In the genomic region with DNA sequence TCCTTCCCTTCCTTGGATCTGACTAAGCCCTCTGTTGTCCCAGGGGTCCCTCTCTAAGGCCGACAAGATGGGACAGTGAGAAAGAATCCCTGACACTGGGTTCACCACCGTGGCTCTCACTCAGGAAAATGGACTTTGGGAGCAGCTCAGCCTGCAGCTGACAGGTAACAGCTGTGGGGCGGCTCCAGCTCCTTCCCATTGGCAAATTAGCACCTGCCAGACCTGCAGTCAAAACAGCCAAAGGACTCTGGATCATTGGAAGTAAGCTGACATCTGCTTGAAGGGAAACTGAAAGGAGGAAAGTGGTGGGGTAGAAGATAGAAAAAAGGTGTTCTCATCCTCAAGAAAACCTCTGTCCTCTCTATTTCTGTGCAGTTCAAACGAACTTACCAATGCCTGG, we compare ENCODE assay signal across 31 cellular contexts. TPM values are rescaled to one million over a fixed set of nuclear protein-coding genes. Genes with fewer than 3 reads are reported as not detected.
"Had no signal": no experiment of that assay in that cellular context is flagged by ENCODE, and none has a peak within 500 bp of the region (broad histone marks: within the 10 kb centered on the region; RNA-seq: fewer than 3 reads in every experiment).

No MANE protein-coding gene starts in this region.

- H3K9me3 Mint-ChIP-seq: activated naive CD4-positive, alpha-beta T cell treated with anti-CD3 and anti-CD28 coated beads for 36 hours; activated naive CD8-positive, alpha-beta T cell treated with anti-CD3 and anti-CD28 coated beads for 36 hours; activated T-helper 1 cell treated with anti-CD3 and anti-CD28 coated beads, Interleukin-12 subunit alpha, Interleukin-12 subunit beta, Interleukin-2, Interleukin-4 antibody, amounts not matched to agents 30 ng/mL and 10 ng/mL and 1 ng/mL, durations not matched to agents 14 hours and 24 hours and 36 hours; mesothelial cell of epicardium; stimulated activated naive B cell treated with anti-CD40 and anti-IgM and Interleukin-4, amounts not matched to agents 10 μg/mL and 1 μg/mL and 100 μg/mL, for 72 hours had no signal

- H3K4me1 Mint-ChIP-seq: activated naive CD8-positive, alpha-beta T cell treated with anti-CD3 and anti-CD28 coated beads for 36 hours; naive thymus-derived CD4-positive, alpha-beta T cell; stimulated activated naive B cell treated with anti-CD40 and anti-IgM and Interleukin-4, amounts not matched to agents 10 μg/mL and 1 μg/mL and 100 μg/mL, for 72 hours had no signal

- H3K27ac ChIP-seq: adrenal gland, body of pancreas, colonic mucosa, gastrocnemius medialis, hepatocyte, right atrium auricular region, suprapubic skin, tibial artery had no signal

- H3K27ac Mint-ChIP-seq: activated naive CD4-positive, alpha-beta T cell treated with anti-CD3 and anti-CD28 coated beads for 36 hours; activated naive CD8-positive, alpha-beta T cell treated with anti-CD3 and anti-CD28 coated beads for 36 hours; activated T-helper 1 cell treated with anti-CD3 and anti-CD28 coated beads, Interleukin-12 subunit alpha, Interleukin-12 subunit beta, Interleukin-2, Interleukin-4 antibody, amounts not matched to agents 30 ng/mL and 10 ng/mL and 1 ng/mL, durations not matched to agents 14 hours and 24 hours and 36 hours; mesothelial cell of epicardium had no signal

- H2AFZ ChIP-seq: hepatocyte had no signal

- ATAC-seq: body of pancreas; gastrocnemius medialis; left cardiac atrium; naive thymus-derived CD4-positive, alpha-beta T cell; stimulated activated naive B cell treated with anti-CD40 and anti-IgM and Interleukin-4, amounts not matched to agents 10 μg/mL and 1 μg/mL and 100 μg/mL, for 72 hours had no signal

- H3K27me3 Mint-ChIP-seq: activated naive CD8-positive, alpha-beta T cell treated with anti-CD3 and anti-CD28 coated beads for 36 hours; stimulated activated naive B cell treated with anti-CD40 and anti-IgM and Interleukin-4, amounts not matched to agents 10 μg/mL and 1 μg/mL and 100 μg/mL, for 72 hours had no signal

- H3K4me1 ChIP-seq: adrenal gland, body of pancreas, colonic mucosa, gastrocnemius medialis had no signal

- H3K36me3 Mint-ChIP-seq: activated naive CD8-positive, alpha-beta T cell treated with anti-CD3 and anti-CD28 coated beads for 36 hours; stimulated activated naive B cell treated with anti-CD40 and anti-IgM and Interleukin-4, amounts not matched to agents 10 μg/mL and 1 μg/mL and 100 μg/mL, for 72 hours had no signal

- H3K36me3 ChIP-seq: adrenal gland, colonic mucosa, gastrocnemius medialis, right atrium auricular region, suprapubic skin, tibial artery had no signal

- H3K9me3 ChIP-seq: adrenal gland, body of pancreas, colonic mucosa, gastrocnemius medialis, right atrium auricular region, suprapubic skin, tibial artery had no signal

- H3K27me3 ChIP-seq: adrenal gland, body of pancreas, colonic mucosa, gastrocnemius medialis, hepatocyte, right atrium auricular region, suprapubic skin, tibial artery had no signal

- DNase-seq: activated CD4-positive, alpha-beta T cell treated with anti-CD3 and anti-CD28 coated beads for 4 hours; activated CD4-positive, alpha-beta T cell treated with anti-CD3 and anti-CD28 coated beads, Interleukin-2, amount 50 U/mL, for 48 hours; activated CD8-positive, alpha-beta memory T cell treated with anti-CD3 and anti-CD28 coated beads for 24 hours; activated effector memory CD4-positive, alpha-beta T cell treated with anti-CD3 and anti-CD28 coated beads, Interleukin-2, amount 50 U/mL, for 16 hours; activated naive CD4-positive, alpha-beta T cell treated with anti-CD3 and anti-CD28 coated beads for 36 hours; activated naive CD8-positive, alpha-beta T cell treated with anti-CD3 and anti-CD28 coated beads for 36 hours; adrenal gland; aorta; body of pancreas; cerebellar nuclear complex; colonic mucosa; effector CD8-positive, alpha-beta T cell; erythroblast; gastrocnemius medialis; left cardiac atrium; mammary epithelial cell; naive thymus-derived CD4-positive, alpha-beta T cell; occipital lobe; stimulated activated CD4-positive, alpha-beta T cell treated with anti-CD3 and anti-CD28 coated beads, Interleukin-15, amount 100 ng/mL, for 24 hours; stimulated activated CD4-positive, alpha-beta T cell treated with anti-CD3 and anti-CD28 coated beads, Interleukin-2, amount 100 ng/mL, for 24 hours; stimulated activated naive B cell treated with anti-CD40 and anti-IgM and Interleukin-4, amounts not matched to agents 10 μg/mL and 1 μg/mL and 100 μg/mL, for 72 hours; tibial artery had no signal

- H3K4me3 Mint-ChIP-seq: activated naive CD4-positive, alpha-beta T cell treated with anti-CD3 and anti-CD28 coated beads for 36 hours; activated naive CD8-positive, alpha-beta T cell treated with anti-CD3 and anti-CD28 coated beads for 36 hours; activated T-helper 1 cell treated with anti-CD3 and anti-CD28 coated beads, Interleukin-12 subunit alpha, Interleukin-12 subunit beta, Interleukin-2, Interleukin-4 antibody, amounts not matched to agents 30 ng/mL and 10 ng/mL and 1 ng/mL, durations not matched to agents 14 hours and 24 hours and 36 hours; mesothelial cell of epicardium; naive thymus-derived CD4-positive, alpha-beta T cell; stimulated activated naive B cell treated with anti-CD40 and anti-IgM and Interleukin-4, amounts not matched to agents 10 μg/mL and 1 μg/mL and 100 μg/mL, for 72 hours had no signal

- H3K4me2 ChIP-seq: hepatocyte had no signal

- H3K4me3 ChIP-seq: adrenal gland, body of pancreas, colonic mucosa, gastrocnemius medialis, hepatocyte, right atrium auricular region, suprapubic skin, tibial artery had no signal

- H3K79me2 ChIP-seq: hepatocyte had no signal

RNA-seq across cellular contexts. Expression of a gene that starts 53.5 kb away (rescaled TPM):
- total RNA-seq: activated naive CD4-positive, alpha-beta T cell treated with anti-CD3 and anti-CD28 coated beads for 36 hours; activated T-helper 1 cell treated with anti-CD3 and anti-CD28 coated beads, Interleukin-12 subunit alpha, Interleukin-12 subunit beta, Interleukin-2, Interleukin-4 antibody, amounts not matched to agents 30 ng/mL and 10 ng/mL and 1 ng/mL, durations not matched to agents 14 hours and 24 hours and 36 hours; body of pancreas; dermis microvascular lymphatic vessel endothelial cell; mammary epithelial cell; naive thymus-derived CD4-positive, alpha-beta T cell; pulmonary artery endothelial cell; ureter had no signal
- polyA plus RNA-seq: hepatocyte; keratinocyte; mammary epithelial cell; naive thymus-derived CD4-positive, alpha-beta T cell had no signal
